In the genomic region with DNA sequence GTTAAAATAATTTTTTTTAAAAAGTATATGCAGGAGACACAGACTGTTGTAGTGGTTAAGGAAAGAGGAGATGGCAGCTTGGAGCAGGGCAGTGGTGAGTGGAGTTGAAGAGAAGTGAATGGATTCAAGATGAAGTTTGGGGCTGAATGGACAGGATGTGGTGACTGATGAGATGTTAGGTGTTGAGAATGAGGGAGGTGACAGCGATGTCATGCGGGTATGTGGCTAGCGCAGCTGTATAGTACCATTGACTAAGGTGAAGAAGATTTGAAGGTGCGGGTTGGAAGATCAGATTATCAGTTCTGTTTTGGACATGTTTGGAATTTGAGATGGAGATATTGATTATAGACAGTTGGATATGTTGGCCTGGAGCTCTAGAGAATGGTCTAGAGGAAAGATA, we compare ENCODE assay signal across 31 cellular contexts. TPM values are rescaled to one million over a fixed set of nuclear protein-coding genes. Genes with fewer than 3 reads are reported as not detected.
DNase-seq lines count a peak whose midpoint lies in the region; ATAC-seq, FAIRE-seq and TF ChIP-seq lines count a peak whose summit lies in the region.
"Had no signal": no experiment of that assay in that cellular context is flagged by ENCODE, and none has a peak within 500 bp of the region (broad histone marks: within the 10 kb centered on the region; RNA-seq: fewer than 3 reads in every experiment).

No MANE protein-coding gene starts in this region.

- H3K27me3 Mint-ChIP-seq in activated T-cell treated with anti-CD3 and anti-CD28 coated beads, Interleukin-2, amount 50 U/mL, for 24 hours, result no peaks in the 10 kb centered on the region
- no peaks in the 10 kb centered on the region for H3K27me3 Mint-ChIP-seq in activated T-cell treated with anti-CD3 and anti-CD28 coated beads, Interleukin-2, amount 50 U/mL, for 4 hours (ENCODE audit: low read depth)
- H3K27me3 Mint-ChIP-seq in activated naive CD8-positive, alpha-beta T cell treated with anti-CD3 and anti-CD28 coated beads for 36 hours, result no peaks in the 10 kb centered on the region
- no peaks in the 10 kb centered on the region for H3K27me3 Mint-ChIP-seq in natural killer cell treated with Interleukin-12 subunit alpha and Interleukin-12 subunit beta and Interleukin-15 and Interleukin-18, amount 100 ng/mL, for 72 hours

- TF ChIP-seq CTCF in omental fat pad (IDR thresholded peaks at IDR 0.05), result no peak

- no peak overlapping the region for H3K4me3 Mint-ChIP-seq in activated T-cell treated with anti-CD3 and anti-CD28 coated beads, Interleukin-2, amount 50 U/mL, for 24 hours
- H3K4me3 Mint-ChIP-seq in activated T-cell treated with anti-CD3 and anti-CD28 coated beads, Interleukin-2, amount 50 U/mL, for 4 hours, result no peak overlapping the region
- H3K4me3 Mint-ChIP-seq in activated naive CD8-positive, alpha-beta T cell treated with anti-CD3 and anti-CD28 coated beads for 36 hours, result no peak overlapping the region
- peak overlapping the region; percentile 63 for H3K4me3 Mint-ChIP-seq in natural killer cell treated with Interleukin-12 subunit alpha and Interleukin-12 subunit beta and Interleukin-15 and Interleukin-18, amount 100 ng/mL, for 72 hours

- in situ Hi-C loops in GM23248 (cut with MboI), result no loop called here

- no peak for ATAC-seq in activated T-cell treated with anti-CD3 and anti-CD28 coated beads, Interleukin-2, amount 50 U/mL, for 4 hours
- peak; percentile 91 for ATAC-seq in natural killer cell treated with Interleukin-12 subunit alpha and Interleukin-12 subunit beta and Interleukin-15 and Interleukin-18, amount 100 ng/mL, for 72 hours
- ATAC-seq in omental fat pad (ENCODE audit: low FRiP score), result no peak
- ATAC-seq: right lobe of liver had no signal

- no peak for FAIRE-seq in HTR-8/SVneo (lab: Jason Lieb, UNC)
- FAIRE-seq: GM18507, kidney, RCC 7860 had no signal

- H3K9me3 ChIP-seq in GM23248 (ENCODE audit: low read depth), result no peaks in the 10 kb centered on the region
- H3K9me3 ChIP-seq: neutrophil, prostate gland, right lobe of liver, transverse colon had no signal

- peaks cover 69% of the 10 kb centered on the region for H3K79me2 ChIP-seq in GM23248 (ENCODE audit: insufficient read depth)

- H3K9me3 Mint-ChIP-seq in activated T-cell treated with anti-CD3 and anti-CD28 coated beads, Interleukin-2, amount 50 U/mL, for 24 hours, result no peaks in the 10 kb centered on the region
- H3K9me3 Mint-ChIP-seq in activated T-cell treated with anti-CD3 and anti-CD28 coated beads, Interleukin-2, amount 50 U/mL, for 4 hours, result no peaks in the 10 kb centered on the region
- H3K9me3 Mint-ChIP-seq in activated naive CD8-positive, alpha-beta T cell treated with anti-CD3 and anti-CD28 coated beads for 36 hours, result no peaks in the 10 kb centered on the region
- peaks cover 3% of the 10 kb centered on the region for H3K9me3 Mint-ChIP-seq in natural killer cell treated with Interleukin-12 subunit alpha and Interleukin-12 subunit beta and Interleukin-15 and Interleukin-18, amount 100 ng/mL, for 72 hours

- H3K27ac ChIP-seq in GM23248, result no peak overlapping the region
- H3K27ac ChIP-seq: coronary artery, neutrophil, prostate gland, right lobe of liver, WERI-Rb-1 had no signal

- no peak overlapping the region for H3K4me3 ChIP-seq in GM23248
- H3K4me3 ChIP-seq: coronary artery, prostate gland, right lobe of liver, transverse colon had no signal

- no peaks in the 10 kb centered on the region for H3F3A ChIP-seq in GM23248 (ENCODE audit: insufficient read depth)

- 98 to 100% methylated on average over 4 of the region's 4 CpGs for WGBS in GM23248 (ENCODE audit: low coverage in 1 of 2, low lambda C conversion rate in 2 of 2, missing lambda C conversion rate in 2 of 2), 2 experiments

- H3K9ac ChIP-seq in GM23248, result no peak overlapping the region

- H3K36me3 ChIP-seq in GM23248 (ENCODE audit: low read depth), result no peaks in the 10 kb centered on the region; the same call in 1 of the 2 replicates
- H3K36me3 ChIP-seq: prostate gland, transverse colon had no signal

- H3K4me2 ChIP-seq in GM23248 (ENCODE audit: unreplicated experiment), result no peak overlapping the region

- H3K27ac Mint-ChIP-seq in activated T-cell treated with anti-CD3 and anti-CD28 coated beads, Interleukin-2, amount 50 U/mL, for 24 hours, result peak overlapping the region; percentile 10
- H3K27ac Mint-ChIP-seq in activated naive CD8-positive, alpha-beta T cell treated with anti-CD3 and anti-CD28 coated beads for 36 hours, result no peak overlapping the region
- peak overlapping the region; percentile 0 to 5 for H3K27ac Mint-ChIP-seq in natural killer cell treated with Interleukin-12 subunit alpha and Interleukin-12 subunit beta and Interleukin-15 and Interleukin-18, amount 100 ng/mL, for 72 hours

- peaks cover 84% of the 10 kb centered on the region for H3K36me3 Mint-ChIP-seq in activated T-cell treated with anti-CD3 and anti-CD28 coated beads, Interleukin-2, amount 50 U/mL, for 24 hours (ENCODE audit: low read depth)
- H3K36me3 Mint-ChIP-seq in activated T-cell treated with anti-CD3 and anti-CD28 coated beads, Interleukin-2, amount 50 U/mL, for 4 hours (ENCODE audit: insufficient read depth), result peaks cover 42% of the 10 kb centered on the region
- peaks cover 30% of the 10 kb centered on the region for H3K36me3 Mint-ChIP-seq in activated naive CD8-positive, alpha-beta T cell treated with anti-CD3 and anti-CD28 coated beads for 36 hours
- H3K36me3 Mint-ChIP-seq in natural killer cell treated with Interleukin-12 subunit alpha and Interleukin-12 subunit beta and Interleukin-15 and Interleukin-18, amount 100 ng/mL, for 72 hours, result peaks cover 24% of the 10 kb centered on the region

- no peaks in the 10 kb centered on the region for H3K27me3 ChIP-seq in GM23248 (replicated peaks; ENCODE audit: insufficient read depth)
- H3K27me3 ChIP-seq: neutrophil, right lobe of liver, transverse colon had no signal

- no peak overlapping the region for H2AFZ ChIP-seq in GM23248

- peaks cover 8% of the 10 kb centered on the region for H3K4me1 ChIP-seq in GM23248 (ENCODE audit: insufficient read depth)
- H3K4me1 ChIP-seq: prostate gland had no signal

- no peak for DNase-seq in activated T-cell treated with anti-CD3 and anti-CD28 coated beads, Interleukin-2, amount 50 U/mL, for 24 hours
- DNase-seq in activated T-cell treated with anti-CD3 and anti-CD28 coated beads, Interleukin-2, amount 50 U/mL, for 4 hours, result no peak
- DNase-seq in HT1080 (ENCODE audit: low read depth), result peak; percentile 27
- DNase-seq in activated naive CD8-positive, alpha-beta T cell treated with anti-CD3 and anti-CD28 coated beads for 36 hours, result peak; percentile 13
- DNase-seq in natural killer cell treated with Interleukin-12 subunit alpha and Interleukin-12 subunit beta and Interleukin-15 and Interleukin-18, amount 100 ng/mL, for 72 hours (ENCODE audit: low spot score), result peak; percentile 66
- DNase-seq in HTR-8/SVneo (ENCODE audit: insufficient read length, low spot score), result no peak
- no peak for DNase-seq in omental fat pad (ENCODE audit: low spot score)
- DNase-seq in GM23248, result no peak
- DNase-seq: activated naive CD4-positive, alpha-beta T cell treated with anti-CD3 and anti-CD28 coated beads, Interleukin-2, amount 50 U/mL, for 16 hours; activated T-cell treated with anti-CD3 and anti-CD28 coated beads, Interleukin-2, amount 50 U/mL, for 1 hour; AML-193; aorta; DMS 273 treated with DMSO at 0.1 percent for 48 hours; EL; erythroblast; GOT3; KBM-7; kidney; NCI-H1092 treated with DMSO at 0.1 percent for 48 hours; NCI-H187; right lobe of liver; SIG-M5; stimulated activated CD4-positive, alpha-beta T cell treated with anti-CD3 and anti-CD28 coated beads, Interleukin-2, amount 100 ng/mL, for 48 hours; T-helper 9 cell; transverse colon; WERI-Rb-1 had no signal

- H4K20me1 ChIP-seq in GM23248 (ENCODE audit: insufficient read depth), result no peaks in the 10 kb centered on the region

- no peaks in the 10 kb centered on the region for H3K9me2 ChIP-seq in GM23248 (ENCODE audit: insufficient read depth)

- H3K4me1 Mint-ChIP-seq in activated T-cell treated with anti-CD3 and anti-CD28 coated beads, Interleukin-2, amount 50 U/mL, for 24 hours (ENCODE audit: low read depth), result peaks cover 44% of the 10 kb centered on the region
- H3K4me1 Mint-ChIP-seq in activated T-cell treated with anti-CD3 and anti-CD28 coated beads, Interleukin-2, amount 50 U/mL, for 4 hours (ENCODE audit: low read depth), result peaks cover 30% of the 10 kb centered on the region
- H3K4me1 Mint-ChIP-seq in activated naive CD8-positive, alpha-beta T cell treated with anti-CD3 and anti-CD28 coated beads for 36 hours, result peaks cover 35% of the 10 kb centered on the region
- peaks cover 48 to 62% of the 10 kb centered on the region in 2 donors for H3K4me1 Mint-ChIP-seq in natural killer cell treated with Interleukin-12 subunit alpha and Interleukin-12 subunit beta and Interleukin-15 and Interleukin-18, amount 100 ng/mL, for 72 hours (ENCODE audit: low read depth in 2 of 2)

RNA-seq across cellular contexts. Expression of a gene that starts 20.1 kb away (rescaled TPM):
- total RNA-seq in activated T-cell treated with anti-CD3 and anti-CD28 coated beads, Interleukin-2, amount 50 U/mL, for 4 hours, result 10 to 100 TPM; 30.1 to 36.2 (median 35.7) TPM
- total RNA-seq in HT1080 (2014; rRNA removed; shearing (Covaris generic)), result 71.8 and 78.6 TPM in 2 replicates
- 58.9 and 61.0 TPM in 2 replicates for polyA plus RNA-seq in HT1080 (2015; cell fraction: cytosol; rRNA removed)
- polyA plus RNA-seq in HT1080 (2015; cell fraction: nucleus; rRNA removed), result 63.3 and 75.1 TPM in 2 replicates
- total RNA-seq in activated naive CD8-positive, alpha-beta T cell treated with anti-CD3 and anti-CD28 coated beads for 36 hours, result 10 to 100 TPM; 48.2 to 49.5 TPM
- 10 to 100 TPM; 31.3 to 39.3 TPM for total RNA-seq in natural killer cell treated with Interleukin-12 subunit alpha and Interleukin-12 subunit beta and Interleukin-15 and Interleukin-18, amount 100 ng/mL, for 72 hours
- total RNA-seq in omental fat pad, result 10 to 100 TPM in 3 of 4 donors, 1 to 10 TPM in 1; 9.8 to 14.5 (median 11.7) TPM
- total RNA-seq in GM23248 (2014; rRNA removed; shearing (Covaris generic)), result 35.7 and 37.8 TPM in 2 replicates
- polyA plus RNA-seq in GM23248 (2016; fragmentation: Nextera tagmentation; extraction: Ambion mirVana), result 49.8 and 56.1 TPM in 2 replicates

Comparison
In these comparisons a context has a peak if more than half of its experiments do, and no peak if none do; other contexts are left out.
1. DNase-seq: peak in HT1080 (single experiment), activated naive CD8-positive, alpha-beta T cell treated with anti-CD3 and anti-CD28 coated beads for 36 hours (single experiment) and natural killer cell treated with Interleukin-12 subunit alpha and Interleukin-12 subunit beta and Interleukin-15 and Interleukin-18, amount 100 ng/mL, for 72 hours (single experiment); none in activated T-cell treated with anti-CD3 and anti-CD28 coated beads, Interleukin-2, amount 50 U/mL, for 24 hours (single experiment), activated T-cell treated with anti-CD3 and anti-CD28 coated beads, Interleukin-2, amount 50 U/mL, for 4 hours (single experiment), HTR-8/SVneo (single experiment), omental fat pad (single experiment) and GM23248 (single experiment).
2. ATAC-seq: peak in natural killer cell treated with Interleukin-12 subunit alpha and Interleukin-12 subunit beta and Interleukin-15 and Interleukin-18, amount 100 ng/mL, for 72 hours (2 of 2); none in activated T-cell treated with anti-CD3 and anti-CD28 coated beads, Interleukin-2, amount 50 U/mL, for 4 hours (0 of 2) and omental fat pad (single experiment).